19 cellular contexts compared by ENCODE assay signal in genomic region chr11:45185228-45185729, GRCh38. TPM values are rescaled to one million over a fixed set of nuclear protein-coding genes. Genes with fewer than 3 reads are reported as not detected.
A peak's percentile ranks its signal among the peaks of the same experiment; 100 is the strongest.
DNase-seq lines count a peak whose midpoint lies in the region; ATAC-seq and TF ChIP-seq lines count a peak whose summit lies in the region.
"Had no signal": no experiment of that assay in that cellular context is flagged by ENCODE, and none has a peak within 500 bp of the region (broad histone marks: within the 10 kb centered on the region; RNA-seq: fewer than 3 reads in every experiment).

No MANE protein-coding gene starts in this region.

- H3K27me3 Mint-ChIP-seq in mesothelial cell of epicardium (ENCODE audit: low read depth) = no peaks in the 10 kb centered on the region
- H3K27me3 Mint-ChIP-seq in stimulated activated memory B cell treated with anti-CD40 and anti-IgM and Interleukin-4, amounts not matched to agents 10 μg/mL and 1 μg/mL and 100 μg/mL, for 72 hours = no peaks in the 10 kb centered on the region
- H3K27me3 Mint-ChIP-seq: CD8-positive, alpha-beta memory T cell; IgD-negative memory B cell had no signal

- H3K27me3 ChIP-seq in osteoblast (ENCODE audit: insufficient read depth, low read length) = no peaks in the 10 kb centered on the region

- DNase-seq in NB4 (ENCODE audit: low read depth) (peak; percentile 88), amniotic epithelial cell (ENCODE audit: low read depth) (peak; percentile 73), osteoblast (ENCODE audit: insufficient read length, low spot score, missing footprints) (peak; percentile 14), mesothelial cell of epicardium (ENCODE audit: low spot score in 2 of 2, unreplicated experiment in 2 of 2) (no peak)
- no peak for DNase-seq in activated CD8-positive, alpha-beta memory T cell treated with anti-CD3 and anti-CD28 coated beads for 24 hours
- DNase-seq: ACHN; C1 segment of cervical spinal cord; CD8-positive, alpha-beta memory T cell; DMS79; H7; MV-4-11; NCI-H1417 treated with DMSO at 0.1 percent for 48 hours; NCI-H1930; NCI-H774; PC-3 had no signal

- no peak overlapping the region for H3K4me3 Mint-ChIP-seq in mesothelial cell of epicardium
- no peak overlapping the region for H3K4me3 Mint-ChIP-seq in stimulated activated memory B cell treated with anti-CD40 and anti-IgM and Interleukin-4, amounts not matched to agents 10 μg/mL and 1 μg/mL and 100 μg/mL, for 72 hours
- H3K4me3 Mint-ChIP-seq: CD8-positive, alpha-beta memory T cell; IgD-negative memory B cell had no signal

- H3K9me3 ChIP-seq in osteoblast (ENCODE audit: low read depth, low read length) = no peaks in the 10 kb centered on the region

- no peaks in the 10 kb centered on the region for H4K20me1 ChIP-seq in osteoblast (ENCODE audit: insufficient read depth, low read length)

- H3K4me1 ChIP-seq in osteoblast (ENCODE audit: insufficient read depth, low read length) = peaks cover 4% of the 10 kb centered on the region

- H3K4me3 ChIP-seq in NB4 (ENCODE audit: low read depth, low read length) = no peak overlapping the region
- H3K4me3 ChIP-seq in osteoblast (ENCODE audit: insufficient read depth, low read length) = no peak overlapping the region

- no peaks in the 10 kb centered on the region for H3K36me3 ChIP-seq in osteoblast (ENCODE audit: insufficient read depth, low read length)

- H3K4me2 ChIP-seq in osteoblast (ENCODE audit: insufficient read depth, low read length) = no peak overlapping the region

- ATAC-seq in HG02852 (IDR thresholded peaks at IDR 0.05; ENCODE audit: unreplicated experiment) = peak; percentile 57
- ATAC-seq in stimulated activated memory B cell treated with anti-CD40 and anti-IgM and Interleukin-4, amounts not matched to agents 10 μg/mL and 1 μg/mL and 100 μg/mL, for 72 hours = no peak
- ATAC-seq: PC-3 had no signal

- TF ChIP-seq POLR2A in NB4 (IDR thresholded peaks at IDR 0.05; ENCODE audit: extremely low read depth, insufficient read length) = no peak

- H3K4me1 Mint-ChIP-seq in mesothelial cell of epicardium = peaks cover 11% of the 10 kb centered on the region
- no peaks in the 10 kb centered on the region for H3K4me1 Mint-ChIP-seq in stimulated activated memory B cell treated with anti-CD40 and anti-IgM and Interleukin-4, amounts not matched to agents 10 μg/mL and 1 μg/mL and 100 μg/mL, for 72 hours

- H2AFZ ChIP-seq in osteoblast (ENCODE audit: low read length) = no peak overlapping the region

- H3K27ac ChIP-seq in osteoblast (ENCODE audit: low read depth, low read length) = no peak overlapping the region
- H3K27ac ChIP-seq: HL-60 had no signal

- H3K79me2 ChIP-seq in osteoblast (ENCODE audit: insufficient read depth, low read length) = no peaks in the 10 kb centered on the region

- H3K27ac Mint-ChIP-seq in mesothelial cell of epicardium = no peak overlapping the region
- no peak overlapping the region for H3K27ac Mint-ChIP-seq in stimulated activated memory B cell treated with anti-CD40 and anti-IgM and Interleukin-4, amounts not matched to agents 10 μg/mL and 1 μg/mL and 100 μg/mL, for 72 hours
- H3K27ac Mint-ChIP-seq: IgD-negative memory B cell had no signal

- TF ChIP-seq CTCF in NB4 (IDR thresholded peaks at IDR 0.05; ENCODE audit: low read depth, low read length) (no peak), osteoblast (IDR thresholded peaks at IDR 0.05; ENCODE audit: extremely low read depth, low read depth, low read length) (no peak), mesothelial cell of epicardium (IDR thresholded peaks at IDR 0.05; ENCODE audit: unreplicated experiment) (no peak)

- no peaks in the 10 kb centered on the region for H3K9me3 Mint-ChIP-seq in mesothelial cell of epicardium
- no peaks in the 10 kb centered on the region for H3K9me3 Mint-ChIP-seq in stimulated activated memory B cell treated with anti-CD40 and anti-IgM and Interleukin-4, amounts not matched to agents 10 μg/mL and 1 μg/mL and 100 μg/mL, for 72 hours
- H3K9me3 Mint-ChIP-seq: CD8-positive, alpha-beta memory T cell; IgD-negative memory B cell had no signal

- H3K36me3 Mint-ChIP-seq in mesothelial cell of epicardium = peaks cover 33% of the 10 kb centered on the region
- peaks cover 39% of the 10 kb centered on the region for H3K36me3 Mint-ChIP-seq in stimulated activated memory B cell treated with anti-CD40 and anti-IgM and Interleukin-4, amounts not matched to agents 10 μg/mL and 1 μg/mL and 100 μg/mL, for 72 hours

RNA-seq across cellular contexts. Expression of gene PRDM11, which starts 38.8 kb away (rescaled TPM):
- 5.4 and 6.8 TPM in 2 replicates for total RNA-seq in osteoblast
- 56.9 to 60.9 TPM (median 60.2 TPM) in 3 replicates for total RNA-seq in mesothelial cell of epicardium

Comparison
In these comparisons a context has a peak if more than half of its experiments do, and no peak if none do; other contexts are left out.
1. DNase-seq: peak in NB4 (single experiment), amniotic epithelial cell (single experiment) and osteoblast (single experiment); none in mesothelial cell of epicardium (0 of 2) and activated CD8-positive, alpha-beta memory T cell treated with anti-CD3 and anti-CD28 coated beads for 24 hours (single experiment).